ENCODE assay signal across 18 cellular contexts in the genomic region with DNA sequence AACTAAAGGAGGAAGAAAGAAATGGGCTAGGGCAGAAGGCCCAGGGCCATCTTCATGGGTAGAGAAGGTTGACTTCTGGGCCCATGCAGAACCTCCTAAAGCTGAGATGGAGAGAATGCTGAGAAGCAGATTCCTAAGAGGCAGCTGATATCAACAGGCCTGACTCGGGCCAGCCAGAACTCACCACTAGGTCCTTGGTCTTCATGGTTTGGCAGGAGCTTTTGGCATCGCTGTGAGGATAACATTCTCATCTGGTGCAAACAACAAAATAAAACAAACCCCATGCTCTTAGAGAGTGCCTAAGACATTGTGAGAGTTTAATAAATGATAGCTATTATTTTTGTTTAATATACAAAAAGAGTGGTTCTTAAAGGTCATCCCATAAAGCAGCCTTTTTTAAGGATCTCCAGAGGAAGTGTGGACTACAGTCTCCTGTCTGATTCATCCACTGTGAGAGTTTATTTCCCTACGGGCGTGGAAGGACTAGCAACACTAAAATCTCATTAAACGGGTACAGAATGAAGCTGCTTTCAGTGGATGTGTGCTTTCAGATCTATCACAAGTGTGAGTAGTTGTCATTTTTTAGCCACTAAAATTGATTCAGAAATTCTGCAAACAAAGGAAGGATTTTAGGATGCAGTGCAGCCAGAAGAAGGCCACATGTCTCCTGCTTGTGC.
DNase-seq lines count a peak whose midpoint lies in the region; ATAC-seq, FAIRE-seq and TF ChIP-seq lines count a peak whose summit lies in the region.
"Had no signal": no experiment of that assay in that cellular context is flagged by ENCODE, and none has a peak within 500 bp of the region (broad histone marks: within the 10 kb centered on the region; RNA-seq: fewer than 3 reads in every experiment).

No MANE protein-coding gene starts in this region.

- H3K4me3 ChIP-seq in mucosa of descending colon (no peak overlapping the region), dorsolateral prefrontal cortex (no peak overlapping the region), pancreas (no peak overlapping the region), vagina (no peak overlapping the region)
- H3K4me3 ChIP-seq: SJCRH30 had no signal

- DNase-seq in Right ventricle myocardium inferior (ENCODE audit: missing footprints) (peak; percentile 69), cardiac septum (ENCODE audit: low spot score) (no peak), Right ventricle myocardium superior (peak; percentile 46), mucosa of descending colon (no peak), dorsolateral prefrontal cortex (no peak), Kasumi-1 (lab: John Stamatoyannopoulos, UW) (no peak), pancreas (no peak), vagina (ENCODE audit: extremely low spot score in 2 of 2) (no peak)
- DNase-seq: 8988T, DMS79 treated with DMSO at 0.1 percent for 48 hours, GDM1, KBM-7, MM.1S, NCI-H187 treated with DMSO at 0.1 percent for 48 hours, NCI-H510A treated with DMSO at 0.1 percent for 48 hours, SJCRH30 had no signal

- ATAC-seq in Right ventricle myocardium inferior = peak; percentile 83
- peak; percentile 83 for ATAC-seq in Right ventricle myocardium superior (ENCODE audit: poor library complexity)
- peak; percentile 43 for ATAC-seq in mucosa of descending colon
- ATAC-seq in pancreas = no peak

- H3K27ac ChIP-seq in dorsolateral prefrontal cortex (no peak overlapping the region), pancreas (no peak overlapping the region), vagina (no peak overlapping the region)
- H3K27ac ChIP-seq: SJCRH30 had no signal

- TF ChIP-seq CTCF in mucosa of descending colon (IDR thresholded peaks at IDR 0.05) (no peak), dorsolateral prefrontal cortex (IDR thresholded peaks at IDR 0.05 in 54 of 56, conservative IDR thresholded peaks at IDR 0.05 in 2 of 56; ENCODE audit: low read depth in 1 of 56, partially characterized antibody in 56 of 56) (no peak), pancreas (IDR thresholded peaks at IDR 0.05) (no peak), vagina (IDR thresholded peaks at IDR 0.05) (no peak)

- no peak for TF ChIP-seq POLR2A in vagina (IDR thresholded peaks at IDR 0.05)

- no peaks in the 10 kb centered on the region for H3K36me3 ChIP-seq in mucosa of descending colon (ENCODE audit: low read depth)
- H3K36me3 ChIP-seq in pancreas = no peaks in the 10 kb centered on the region
- H3K36me3 ChIP-seq in vagina = no peaks in the 10 kb centered on the region
- H3K36me3 ChIP-seq: SJCRH30 had no signal

- H3K9me3 ChIP-seq in mucosa of descending colon (no peaks in the 10 kb centered on the region), pancreas (no peaks in the 10 kb centered on the region), vagina (no peaks in the 10 kb centered on the region)
- H3K9me3 ChIP-seq: SJCRH30 had no signal

- intact Hi-C loops in Right ventricle myocardium inferior (cut with DNase I) = loop anchor here (5.0 kb wide), 1 partner anchor 123 kb away; no protein-coding TSS in a partner anchor
- intact Hi-C loops in cardiac septum (cut with DNase I) = loop anchor here (10.0 kb wide), 1 partner anchor 114 kb away; no protein-coding TSS in a partner anchor
- intact Hi-C loops in Right ventricle myocardium superior (cut with DNase I) = no loop called here
- intact Hi-C loops in mucosa of descending colon (cut with DNase I, micrococcal nuclease) = no loop called here
- intact Hi-C loops in dorsolateral prefrontal cortex (cut with DNase I) = no loop called here
- intact Hi-C loops in pancreas (cut with DNase I) = no loop called here
- intact Hi-C loops in vagina (cut with DNase I) = no loop called here

- WGBS in pancreas, 2 donors = 86 to 87% methylated on average over 5 of the region's 5 CpGs

- no peak for FAIRE-seq in pancreas (lab: Jason Lieb, UNC)
- FAIRE-seq: H1, RCC 7860 had no signal

- H3K27me3 ChIP-seq in dorsolateral prefrontal cortex (no peaks in the 10 kb centered on the region), pancreas (no peaks in the 10 kb centered on the region), vagina (no peaks in the 10 kb centered on the region)
- H3K27me3 ChIP-seq: SJCRH30 had no signal

- H3K4me1 ChIP-seq in mucosa of descending colon (ENCODE audit: low read depth) = peaks cover 4% of the 10 kb centered on the region
- H3K4me1 ChIP-seq in pancreas = no peaks in the 10 kb centered on the region
- no peaks in the 10 kb centered on the region for H3K4me1 ChIP-seq in vagina
- H3K4me1 ChIP-seq: SJCRH30 had no signal

Comparison
In these comparisons a context has a peak if more than half of its experiments do, and no peak if none do; other contexts are left out.
1. DNase-seq: peak in Right ventricle myocardium inferior (single experiment) and Right ventricle myocardium superior (single experiment); none in cardiac septum (single experiment), mucosa of descending colon (0 of 3), dorsolateral prefrontal cortex (0 of 10), Kasumi-1 (0 of 2), pancreas (0 of 6) and vagina (0 of 2).
2. intact Hi-C loops: an anchor here in Right ventricle myocardium inferior (5.0 kb wide) and cardiac septum (10.0 kb wide); none called in Right ventricle myocardium superior, mucosa of descending colon, dorsolateral prefrontal cortex, pancreas and vagina.
3. ATAC-seq: peak in Right ventricle myocardium inferior (single experiment), Right ventricle myocardium superior (single experiment) and mucosa of descending colon (single experiment); none in pancreas (0 of 4).